In genomic region chr16:57299009-57299718, GRCh38 we compare ENCODE assay signal across 1 cellular context.
TF ChIP-seq lines count a peak whose summit lies in the region.

No MANE protein-coding gene starts in this region.

TF ChIP-seq in HepG2, 621 proteins besides CTCF, POLR2A, EP300 and RAD21 (continued from another document):
- TF ChIP-seq ZNF775 (CRISPR knock-in tag; IDR thresholded peaks at IDR 0.05; ENCODE audit: borderline replicate concordance), result no peak
- no peak for TF ChIP-seq TBL1XR1 (IDR thresholded peaks at IDR 0.05; ENCODE audit: borderline replicate concordance, low read length, partially characterized antibody)
- TF ChIP-seq POLR2AphosphoS5 (IDR thresholded peaks at IDR 0.05; ENCODE audit: low read depth, low read length), result no peak
- TF ChIP-seq RNF2 (conservative IDR thresholded peaks at IDR 0.05; ENCODE audit: low read depth), result no peak
- TF ChIP-seq ZNF780A (CRISPR knock-in tag; IDR thresholded peaks at IDR 0.05), result peak; percentile 39; the same call in 1 of the 2 replicates
- peak; percentile 6; the same call in 1 of the 2 replicates for TF ChIP-seq GLI4 (CRISPR knock-in tag; IDR thresholded peaks at IDR 0.05; ENCODE audit: borderline replicate concordance)
- TF ChIP-seq MIXL1 (CRISPR knock-in tag; IDR thresholded peaks at IDR 0.05), result no peak
- TF ChIP-seq ZNF451 (CRISPR knock-in tag; IDR thresholded peaks at IDR 0.05), result no peak
- TF ChIP-seq TIGD3 (CRISPR knock-in tag; IDR thresholded peaks at IDR 0.05; ENCODE audit: borderline replicate concordance), result no peak
- no peak for TF ChIP-seq ZNF704 (CRISPR knock-in tag; IDR thresholded peaks at IDR 0.05; ENCODE audit: borderline replicate concordance)
- peak in 1 of 2 experiments; percentile 16; a peak in 1 of 4 replicates for TF ChIP-seq ATF4 (CRISPR knock-in tag; IDR thresholded peaks at IDR 0.05)
- peak; percentile 81 for TF ChIP-seq ZMYM3 (CRISPR knock-in tag; IDR thresholded peaks at IDR 0.05)
- TF ChIP-seq KDM1A (CRISPR knock-in tag; IDR thresholded peaks at IDR 0.05), result peak; percentile 63; the same call in 1 of the 2 replicates
- TF ChIP-seq ZFP91 (CRISPR knock-in tag; IDR thresholded peaks at IDR 0.05; ENCODE audit: borderline replicate concordance), result no peak
- peak; percentile 8; the same call in 1 of the 2 replicates for TF ChIP-seq MBD4 (IDR thresholded peaks at IDR 0.05; ENCODE audit: borderline replicate concordance, low read length)
